ENCODE assay signal across 8 cellular contexts in genomic region chr2:27085062-27085669, GRCh38. TPM values are rescaled to one million over a fixed set of nuclear protein-coding genes. Genes with fewer than 3 reads are reported as not detected.
A peak's percentile ranks its signal among the peaks of the same experiment; 100 is the strongest.
DNase-seq lines count a peak whose midpoint lies in the region; ATAC-seq and TF ChIP-seq lines count a peak whose summit lies in the region.

No MANE protein-coding gene starts in this region.

- H3K9me3 Mint-ChIP-seq in stimulated activated naive CD8-positive, alpha-beta T cell treated with anti-CD3 and anti-CD28 coated beads, Interleukin-15, Interleukin-2, amounts not matched to agents 100 ng/mL and 50 ng/mL, for 24 hours, result no peaks in the 10 kb centered on the region

- H3K27ac ChIP-seq in muscle layer of colon (ENCODE audit: low read depth, low read length), result peak overlapping the region; percentile 79
- H3K27ac ChIP-seq in vagina, result peak overlapping the region; percentile 83

- H3K4me1 Mint-ChIP-seq in stimulated activated naive CD8-positive, alpha-beta T cell treated with anti-CD3 and anti-CD28 coated beads, Interleukin-15, Interleukin-2, amounts not matched to agents 100 ng/mL and 50 ng/mL, for 24 hours (ENCODE audit: low read depth), result peaks cover 37% of the 10 kb centered on the region

- H3K27me3 ChIP-seq in muscle layer of colon (ENCODE audit: control insufficient read depth in 1 of 2, insufficient read depth in 2 of 2, low read length in 2 of 2) (no peaks in the 10 kb centered on the region), vagina (no peaks in the 10 kb centered on the region)

- peak overlapping the region; percentile 4 for H3K27ac Mint-ChIP-seq in stimulated activated naive CD8-positive, alpha-beta T cell treated with anti-CD3 and anti-CD28 coated beads, Interleukin-15, Interleukin-2, amounts not matched to agents 100 ng/mL and 50 ng/mL, for 24 hours

- H3K36me3 ChIP-seq in muscle layer of colon (ENCODE audit: insufficient read depth, low read length) (peaks cover 17% of the 10 kb centered on the region), vagina (no peaks in the 10 kb centered on the region)

- H3K4me1 ChIP-seq in muscle layer of colon (ENCODE audit: insufficient read depth, low read length) (peaks cover 61% of the 10 kb centered on the region), vagina (peaks cover 58% of the 10 kb centered on the region)

- H3K9me3 ChIP-seq in muscle layer of colon (ENCODE audit: low read length), result no peaks in the 10 kb centered on the region
- no peaks in the 10 kb centered on the region for H3K9me3 ChIP-seq in vagina

- intact Hi-C loops in vagina (cut with DNase I), result loop anchor here (5.0 to 10.0 kb wide), 2 partner anchors 50 to 123 kb away; partner anchors contain the start of gene TMEM214

- TF ChIP-seq POLR2A in vagina (IDR thresholded peaks at IDR 0.05), result no peak

- ATAC-seq in stimulated activated naive CD8-positive, alpha-beta T cell treated with anti-CD3 and anti-CD28 coated beads, Interleukin-15, Interleukin-2, amounts not matched to agents 100 U/mL and 50 U/mL, for 24 hours, result no peak
- no peak for ATAC-seq in GM19035 (IDR thresholded peaks at IDR 0.05; ENCODE audit: unreplicated experiment)

- no peaks in the 10 kb centered on the region for H3K36me3 Mint-ChIP-seq in stimulated activated naive CD8-positive, alpha-beta T cell treated with anti-CD3 and anti-CD28 coated beads, Interleukin-15, Interleukin-2, amounts not matched to agents 100 ng/mL and 50 ng/mL, for 24 hours (ENCODE audit: low read depth)

- peak overlapping the region; percentile 83 for H3K4me3 Mint-ChIP-seq in stimulated activated naive CD8-positive, alpha-beta T cell treated with anti-CD3 and anti-CD28 coated beads, Interleukin-15, Interleukin-2, amounts not matched to agents 100 ng/mL and 50 ng/mL, for 24 hours

- no peak for DNase-seq in stimulated activated naive CD8-positive, alpha-beta T cell treated with anti-CD3 and anti-CD28 coated beads, Interleukin-15, Interleukin-2, amounts not matched to agents 100 U/mL and 50 U/mL, for 24 hours
- DNase-seq in choroid plexus epithelial cell (ENCODE audit: low read depth) (no peak), vagina (ENCODE audit: extremely low spot score in 2 of 2) (no peak), iPS-NIHi11 (ENCODE audit: low spot score) (no peak), activated gamma-delta T cell treated with Interleukin-2 at 50 U/mL for 16 hours (no peak)

- H3K27me3 Mint-ChIP-seq in stimulated activated naive CD8-positive, alpha-beta T cell treated with anti-CD3 and anti-CD28 coated beads, Interleukin-15, Interleukin-2, amounts not matched to agents 100 ng/mL and 50 ng/mL, for 24 hours, result no peaks in the 10 kb centered on the region

- peak overlapping the region; percentile 63 for H3K4me3 ChIP-seq in choroid plexus epithelial cell (ENCODE audit: low read depth, low read length)
- H3K4me3 ChIP-seq in muscle layer of colon (ENCODE audit: low read depth in 1 of 2, low read length in 2 of 2), result peak overlapping the region; percentile 24 to 64
- H3K4me3 ChIP-seq in vagina, result peak overlapping the region; percentile 58 to 68

- peak overlapping the region; percentile 37 for H3K9ac ChIP-seq in muscle layer of colon (ENCODE audit: low read length)

- TF ChIP-seq CTCF in choroid plexus epithelial cell (conservative IDR thresholded peaks at IDR 0.05; ENCODE audit: low read depth, low read length), result no peak
- no peak for TF ChIP-seq CTCF in vagina (IDR thresholded peaks at IDR 0.05)

RNA-seq across cellular contexts. Expression of gene KHK, which starts 1.4 kb away (rescaled TPM):
- 9.3 TPM for total RNA-seq in vagina

RNA-seq across cellular contexts. Expression of gene EMILIN1, which starts 6.8 kb away (rescaled TPM):
- 100 TPM for total RNA-seq in vagina

RNA-seq across cellular contexts. Expression of gene OST4, which starts 13.7 kb away (rescaled TPM):
- 269 TPM for total RNA-seq in vagina

RNA-seq across cellular contexts. Expression of gene AGBL5, which starts 33.7 kb away (rescaled TPM):
- 8.8 TPM for total RNA-seq in vagina

RNA-seq across cellular contexts. Expression of gene CGREF1, which starts 33.8 kb away (rescaled TPM):
- total RNA-seq in vagina, result 2.2 TPM
